In genomic region chr12:54425696-54426095, GRCh38 we compare ENCODE assay signal across 32 cellular contexts. TPM values are rescaled to one million over a fixed set of nuclear protein-coding genes. Genes with fewer than 3 reads are reported as not detected.
DNase-seq lines count a peak whose midpoint lies in the region; ATAC-seq and TF ChIP-seq lines count a peak whose summit lies in the region.
"Had no signal": no experiment of that assay in that cellular context is flagged by ENCODE, and none has a peak within 500 bp of the region (broad histone marks: within the 10 kb centered on the region; RNA-seq: fewer than 3 reads in every experiment).

No MANE protein-coding gene starts in this region.

- H3K9me3 ChIP-seq in HCT116 (ENCODE audit: control insufficient read depth in 1 of 2, insufficient read depth in 1 of 2, low read depth in 1 of 2, low read length in 2 of 2) (no peaks in the 10 kb centered on the region), ascending aorta (no peaks in the 10 kb centered on the region), sigmoid colon (no peaks in the 10 kb centered on the region), smooth muscle cell (replicated peaks; ENCODE audit: low read depth) (no peaks in the 10 kb centered on the region)
- H3K9me3 ChIP-seq: prostate gland had no signal

- H3K9ac ChIP-seq in HCT116 (ENCODE audit: low read length) (no peak overlapping the region), smooth muscle cell (ENCODE audit: low read depth) (no peak overlapping the region)

- H3K4me3 ChIP-seq in HCT116 (replicated peaks in 1 of 2; ENCODE audit: low read depth in 1 of 2, low read length in 2 of 2) (no peak overlapping the region), ascending aorta (no peak overlapping the region), fibroblast of the aortic adventitia (ENCODE audit: low read depth, low read length) (no peak overlapping the region), sigmoid colon (no peak overlapping the region), smooth muscle cell (no peak overlapping the region)
- H3K4me3 ChIP-seq: PC-9, prostate gland had no signal

- intact Hi-C loops in HCT116 (cut with micrococcal nuclease) (no loop called here), ascending aorta (cut with DNase I) (loop anchor here (10.0 kb wide), 1 partner anchor 1299 kb away; the partner anchor contains the start of genes CD63 and RDH5), sigmoid colon (cut with DNase I) (no loop called here), Calu3 (cut with micrococcal nuclease; ENCODE audit: unreplicated experiment) (no loop called here)

- POLR2A ChIA-PET in HCT116 (lab: Charles Lee) = no interaction called here

- peaks cover 91% of the 10 kb centered on the region for H3K27me3 Mint-ChIP-seq in Calu3 (ENCODE audit: unreplicated experiment)

- DNase-seq in HCT116 (ENCODE audit: low read depth, low spot score) (no peak), ascending aorta (ENCODE audit: low spot score in 2 of 2) (peak in 1 of 2 donors; percentile 50), fibroblast of the aortic adventitia (ENCODE audit: low read depth) (peak; percentile 35), sigmoid colon (peak; percentile 60), smooth muscle cell (lab: John Stamatoyannopoulos, UW; ENCODE audit: unreplicated experiment) (no peak), NCI-H748 (lab: John Stamatoyannopoulos, UW; ENCODE audit: unreplicated experiment) (no peak), Calu3 (no peak)
- DNase-seq: activated CD4-positive, alpha-beta T cell treated with anti-CD3 and anti-CD28 coated beads, Interleukin-2, amount 50 U/mL, for 48 hours; amygdala; DMS153; glutamatergic neuron; naive B cell; NCI-H1092; NCI-H1694 treated with DMSO at 0.1 percent for 48 hours; NCI-H2171; NCI-H524 treated with DMSO at 0.1 percent for 48 hours; PC-9; Right ventricle myocardium superior; stimulated activated CD4-positive, alpha-beta T cell treated with anti-CD3 and anti-CD28 coated beads, Interleukin-4, amount 100 ng/mL, for 24 hours had no signal

- H3K79me2 ChIP-seq in HCT116 (ENCODE audit: insufficient read depth, low read length) (no peaks in the 10 kb centered on the region), smooth muscle cell (ENCODE audit: low read depth) (no peaks in the 10 kb centered on the region)

- H3K4me3 Mint-ChIP-seq in Calu3 (ENCODE audit: low read depth, unreplicated experiment) = no peak overlapping the region
- H3K4me3 Mint-ChIP-seq: mesothelial cell of epicardium; T-helper 1 cell treated with Interleukin-12 subunit alpha and Interleukin-12 subunit beta and Interleukin-4 antibody, amounts not matched to agents 30 μg/mL and 1 μg/mL, for 36 hours had no signal

- no peak for TF ChIP-seq EP300 in sigmoid colon (IDR thresholded peaks at IDR 0.05)

- ATAC-seq in HCT116 = peak; percentile 59
- no peak for ATAC-seq in HG03521 (IDR thresholded peaks at IDR 0.05; ENCODE audit: unreplicated experiment)
- ATAC-seq: activated CD4-positive, CD25-positive, alpha-beta regulatory T cell treated with anti-CD3 and anti-CD28 coated beads, Interleukin-2, amount 50 U/mL, for 24 hours; activated naive CD4-positive, alpha-beta T cell treated with anti-CD3 and anti-CD28 coated beads, Interleukin-2, amount 50 U/mL, for 72 hours; SK-N-SH treated with all-trans-retinoic acid at 6 μM for 48 hours had no signal

- no peaks in the 10 kb centered on the region for H4K20me1 ChIP-seq in HCT116 (ENCODE audit: insufficient read depth)
- no peaks in the 10 kb centered on the region for H4K20me1 ChIP-seq in smooth muscle cell (ENCODE audit: low read depth)

- no peak for TF ChIP-seq CTCF in HCT116 (IDR thresholded peaks at IDR 0.05 in 2 of 3, conservative IDR thresholded peaks at IDR 0.05 in 1 of 3; ENCODE audit: borderline replicate concordance in 1 of 3, insufficient read depth in 1 of 3, low read depth in 2 of 3, low read length in 2 of 3)
- no peak for TF ChIP-seq CTCF in ascending aorta (IDR thresholded peaks at IDR 0.05)
- no peak for TF ChIP-seq CTCF in fibroblast of the aortic adventitia (IDR thresholded peaks at IDR 0.05; ENCODE audit: insufficient read depth, low read length)
- no peak for TF ChIP-seq CTCF in sigmoid colon (IDR thresholded peaks at IDR 0.05)
- no peak for TF ChIP-seq CTCF in smooth muscle cell (IDR thresholded peaks at IDR 0.05; ENCODE audit: borderline replicate concordance, insufficient read depth, poor library complexity, severe bottlenecking)
- no peak for TF ChIP-seq CTCF in Calu3 (IDR thresholded peaks at IDR 0.05; ENCODE audit: unreplicated experiment)

- no peak overlapping the region for H3K4me2 ChIP-seq in HCT116 (ENCODE audit: low read length)
- H3K4me2 ChIP-seq in smooth muscle cell = no peak overlapping the region
- H3K4me2 ChIP-seq: PC-9 had no signal

- H3K4me1 Mint-ChIP-seq in Calu3 (ENCODE audit: low read depth, unreplicated experiment) = peaks cover 16% of the 10 kb centered on the region

- no peaks in the 10 kb centered on the region for H3F3A ChIP-seq in smooth muscle cell (ENCODE audit: low read depth)

- no peaks in the 10 kb centered on the region for H3K9me2 ChIP-seq in HCT116 (ENCODE audit: insufficient read depth)

- CTCF ChIA-PET in HCT116 (lab: Charles Lee) (no interaction called here), Calu3 (lab: Charles Lee) (no interaction called here)

- H3K4me1 ChIP-seq in HCT116 (ENCODE audit: control insufficient read depth in 1 of 2, insufficient read depth in 2 of 2, low read length in 2 of 2) = peaks cover 3 to 35% of the 10 kb centered on the region in 2 experiments
- H3K4me1 ChIP-seq in ascending aorta = peaks cover 22 to 78% of the 10 kb centered on the region in 2 donors
- peaks cover 0 to 100% (median 92%) of the 10 kb centered on the region in 4 donors for H3K4me1 ChIP-seq in sigmoid colon
- peaks cover 12% of the 10 kb centered on the region for H3K4me1 ChIP-seq in smooth muscle cell (ENCODE audit: low read depth)
- H3K4me1 ChIP-seq: prostate gland had no signal

- no peaks in the 10 kb centered on the region for H3K9me3 Mint-ChIP-seq in Calu3 (ENCODE audit: low read depth, unreplicated experiment)
- H3K9me3 Mint-ChIP-seq: activated naive CD4-positive, alpha-beta T cell treated with anti-CD3 and anti-CD28 coated beads, Interleukin-2, amount 50 U/mL, for 72 hours; mesothelial cell of epicardium; naive B cell; T-helper 1 cell treated with Interleukin-12 subunit alpha and Interleukin-12 subunit beta and Interleukin-4 antibody, amounts not matched to agents 30 μg/mL and 1 μg/mL, for 36 hours had no signal

- WGBS in sigmoid colon, 2 donors = 20 to 61% methylated on average over 2 of the region's 2 CpGs
- 32% methylated on average over 2 of the region's 2 CpGs for WGBS in smooth muscle cell (ENCODE audit: low lambda C conversion rate)

- H2AFZ ChIP-seq in HCT116 (ENCODE audit: low read depth, low read length, poor library complexity, severe bottlenecking) (no peak overlapping the region), smooth muscle cell (ENCODE audit: low read depth) (no peak overlapping the region)
- H2AFZ ChIP-seq: PC-9 had no signal

- H3K36me3 Mint-ChIP-seq in Calu3 (ENCODE audit: insufficient read depth, unreplicated experiment) = no peaks in the 10 kb centered on the region
- H3K36me3 Mint-ChIP-seq: activated naive CD4-positive, alpha-beta T cell treated with anti-CD3 and anti-CD28 coated beads, Interleukin-2, amount 50 U/mL, for 72 hours; mesothelial cell of epicardium; naive B cell had no signal

- no TSS peak for BruUV-seq in HCT116 (replicated peaks; lab: Mats Ljungman, UMichigan)
- BruUV-seq in Calu3 (replicated peaks; lab: Mats Ljungman, UMichigan) = no TSS peak

- H3K36me3 ChIP-seq in HCT116 (ENCODE audit: control insufficient read depth in 1 of 2, insufficient read depth in 2 of 2, low read length in 2 of 2) = no peaks in the 10 kb centered on the region
- H3K36me3 ChIP-seq in ascending aorta = no peaks in the 10 kb centered on the region
- no peaks in the 10 kb centered on the region for H3K36me3 ChIP-seq in sigmoid colon
- H3K36me3 ChIP-seq in smooth muscle cell (ENCODE audit: low read depth) = no peaks in the 10 kb centered on the region
- H3K36me3 ChIP-seq: prostate gland had no signal

- H3K27ac Mint-ChIP-seq in Calu3 (ENCODE audit: unreplicated experiment) = no peak overlapping the region
- H3K27ac Mint-ChIP-seq: activated naive CD4-positive, alpha-beta T cell treated with anti-CD3 and anti-CD28 coated beads, Interleukin-2, amount 50 U/mL, for 72 hours; mesothelial cell of epicardium; T-helper 1 cell treated with Interleukin-12 subunit alpha and Interleukin-12 subunit beta and Interleukin-4 antibody, amounts not matched to agents 30 μg/mL and 1 μg/mL, for 36 hours had no signal

- no peak for TF ChIP-seq POLR2A in HCT116 (IDR thresholded peaks at IDR 0.05; ENCODE audit: borderline replicate concordance, extremely low read depth, insufficient read depth, insufficient read length)
- no peak for TF ChIP-seq POLR2A in sigmoid colon (IDR thresholded peaks at IDR 0.05)

- RAD21 ChIA-PET in HCT116 (lab: Charles Lee; ENCODE audit: low non-redundant PET in 1 of 2, low total read pairs in 2 of 2, uncharacterized antibody in 2 of 2, unreplicated experiment in 2 of 2) = no interaction called here

- H3K27ac ChIP-seq in HCT116 (ENCODE audit: low read depth, low read length) (no peak overlapping the region), ascending aorta (peak overlapping the region; percentile 97), sigmoid colon (peak overlapping the region; percentile 6 to 100 (median 100)), smooth muscle cell (ENCODE audit: low read depth) (no peak overlapping the region)
- H3K27ac ChIP-seq: PC-9, prostate gland had no signal

- H3K27me3 ChIP-seq in HCT116 (ENCODE audit: insufficient read depth, low read length) (no peaks in the 10 kb centered on the region), ascending aorta (no peaks in the 10 kb centered on the region), sigmoid colon (no peaks in the 10 kb centered on the region), smooth muscle cell (ENCODE audit: low read depth) (no peaks in the 10 kb centered on the region)

- TF ChIP-seq RAD21 in HCT116 (IDR thresholded peaks at IDR 0.05; ENCODE audit: low read depth) = no peak

RNA-seq across cellular contexts. Expression of gene ITGA5, which starts 6.6 kb away (rescaled TPM):
- total RNA-seq in HCT116 (2021; ENCODE audit: unreplicated experiment) = 49.7 TPM
- polyA plus RNA-seq in HCT116 (2012) = 58.3 and 64.0 TPM in 2 replicates
- 973 TPM for total RNA-seq in ascending aorta
- total RNA-seq in fibroblast of the aortic adventitia (ENCODE audit: low replicate concordance) = 51.1 and 239 TPM in 2 replicates
- total RNA-seq in sigmoid colon = 100 to 1,000 TPM; 200 to 765 (median 459) TPM
- 10 to 100 TPM in 1 of 3 donors, 1 to 10 TPM in 2; 7.4 to 92.7 (median 7.8) TPM for polyA plus RNA-seq in sigmoid colon
- total RNA-seq in smooth muscle cell = 151 and 163 TPM in 2 replicates
- polyA plus RNA-seq in smooth muscle cell = 192 and 202 TPM in 2 replicates
- 8.0 and 9.5 TPM in 2 replicates for total RNA-seq in Calu3 (2022)

RNA-seq across cellular contexts. Expression of gene ZNF385A, which starts 41.2 kb away (rescaled TPM):
- total RNA-seq in HCT116 (2021; ENCODE audit: unreplicated experiment) (34.7 TPM), ascending aorta (53.2 TPM), fibroblast of the aortic adventitia (ENCODE audit: low replicate concordance) (0.99 and 1.6 TPM in 2 replicates), sigmoid colon (10 to 100 TPM in 2 of 4 donors, 1 to 10 TPM in 2; 5.6 to 18.6 (median 10.6) TPM), smooth muscle cell (9.3 and 20.2 TPM in 2 replicates), Calu3 (2022) (9.1 and 9.5 TPM in 2 replicates)
- 32.1 and 34.1 TPM in 2 replicates for polyA plus RNA-seq in HCT116 (2012)
- polyA plus RNA-seq in sigmoid colon (10 to 100 TPM in 1 of 3 donors, 1 to 10 TPM in 2; 4.4 to 19.2 (median 7.0) TPM), smooth muscle cell (6.5 and 17.2 TPM in 2 replicates)

RNA-seq across cellular contexts. Expression of gene GTSF1, which starts 47.7 kb away (rescaled TPM):
- total RNA-seq in HCT116 (2021; ENCODE audit: unreplicated experiment) = 229 TPM
- 200 and 272 TPM in 2 replicates for polyA plus RNA-seq in HCT116 (2012)
- not detected for total RNA-seq in ascending aorta
- total RNA-seq in fibroblast of the aortic adventitia (ENCODE audit: low replicate concordance) = 7.1 TPM in 1 of 2 replicates, not detected in the other
- not detected for total RNA-seq in sigmoid colon
- polyA plus RNA-seq in sigmoid colon = 1 to 10 TPM in 2 of 3 donors, not detected in 1; 1.4 to 3.6 TPM
- total RNA-seq in smooth muscle cell = not detected in 2 replicates
- not detected in 2 replicates for polyA plus RNA-seq in smooth muscle cell
- 85.7 and 94.5 TPM in 2 replicates for total RNA-seq in Calu3 (2022)
- total RNA-seq: bronchial epithelial cell, H4, M059J, mesothelial cell of epicardium, PC-9, Right ventricle myocardium superior had no signal
- polyA plus RNA-seq: AG04450, BJ, keratinocyte had no signal

Comparison
In these comparisons a context has a peak if more than half of its experiments do, and no peak if none do; other contexts are left out.
1. DNase-seq: peak in fibroblast of the aortic adventitia (single experiment) and sigmoid colon (single experiment); none in HCT116 (single experiment), smooth muscle cell (single experiment), NCI-H748 (single experiment) and Calu3 (single experiment).
2. H3K27ac ChIP-seq: peak in ascending aorta (2 of 2) and sigmoid colon (4 of 4); none in HCT116 (single experiment) and smooth muscle cell (single experiment).
3. RNA of gene GTSF1, which starts 47.7 kb away (total RNA-seq): 229 TPM in HCT116 (single experiment) and 85.7 to 94.5 TPM in Calu3; 7.1 TPM in fibroblast of the aortic adventitia, not detected in sigmoid colon, not detected in ascending aorta (single experiment) and not detected in smooth muscle cell; every median in the first group is over 10 times any median in the second.